ENCODE assay signal across 8 cellular contexts in the genomic region with DNA sequence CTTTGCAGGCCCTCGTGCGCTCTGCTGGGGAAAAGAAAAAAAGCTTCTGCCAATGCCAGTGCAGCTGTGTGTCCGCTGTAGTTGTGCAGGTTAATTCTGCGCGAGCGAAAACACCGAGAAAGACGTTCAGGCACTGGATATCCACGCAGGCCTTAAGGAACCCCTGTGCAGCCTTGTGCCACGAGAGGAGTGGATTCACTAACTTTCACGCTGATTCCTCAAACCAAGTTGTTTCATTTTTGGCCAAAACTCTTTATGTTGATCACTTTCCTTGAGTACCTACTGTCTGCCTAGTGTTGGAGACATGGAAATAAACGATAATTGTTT. TPM values are rescaled to one million over a fixed set of nuclear protein-coding genes. Genes with fewer than 3 reads are reported as not detected.
DNase-seq lines count a peak whose midpoint lies in the region; ATAC-seq and TF ChIP-seq lines count a peak whose summit lies in the region.

No MANE protein-coding gene starts in this region.

- POLR2A ChIA-PET in PC-3 (lab: Charles Lee; ENCODE audit: unreplicated experiment) = interaction anchor here (0.7 kb wide), 2 partner anchors 63 to 139 kb away, joined by 3 to 4 read pairs; no protein-coding TSS in a partner anchor

- no TSS peak for BruUV-seq in PC-3 (replicated peaks; lab: Mats Ljungman, UMichigan)

- peaks cover 51% of the 10 kb centered on the region for H3K79me2 ChIP-seq in PC-3 (ENCODE audit: low read length)

- H3K27me3 ChIP-seq in GM06990 (replicated peaks; ENCODE audit: control insufficient read depth, insufficient read depth, low read length) (no peaks in the 10 kb centered on the region), PC-3 (ENCODE audit: low read length) (no peaks in the 10 kb centered on the region)

- H4K20me1 ChIP-seq in PC-3 (ENCODE audit: low read length) = peaks cover 35% of the 10 kb centered on the region

- peak overlapping the region; percentile 88 for H2AFZ ChIP-seq in PC-3 (ENCODE audit: low read length)

- CTCF ChIA-PET in PC-3 (lab: Charles Lee) = interaction anchor here (0.6 kb wide), 1 partner anchor 545 kb away, joined by 5 read pairs; no protein-coding TSS in a partner anchor

- H3K27ac ChIP-seq in PC-3 (ENCODE audit: low read length) = peak overlapping the region; percentile 65

- no peak for ATAC-seq in PC-3
- ATAC-seq in GM19328 (IDR thresholded peaks at IDR 0.05; ENCODE audit: unreplicated experiment) = no peak
- ATAC-seq in HG03457 (IDR thresholded peaks at IDR 0.05; ENCODE audit: unreplicated experiment) = no peak

- no peaks in the 10 kb centered on the region for H3F3A ChIP-seq in PC-3 (ENCODE audit: low read length, unreplicated experiment)

- H3K36me3 ChIP-seq in GM06990 (ENCODE audit: control insufficient read depth, insufficient read depth, low read length) (no peaks in the 10 kb centered on the region), PC-3 (ENCODE audit: low read depth, low read length) (no peaks in the 10 kb centered on the region)

- intact Hi-C loops in PC-3 (cut with micrococcal nuclease) = loop anchor here (5.0 kb wide), 1 partner anchor 35 kb away; no protein-coding TSS in a partner anchor

- H3K4me3 ChIP-seq in GM06990 (replicated peaks; ENCODE audit: low read depth, low read length) (peak overlapping the region; percentile 69), PC-3 (ENCODE audit: low read length) (peak overlapping the region; percentile 77), fibroblast of the aortic adventitia (ENCODE audit: low read depth, low read length) (peak overlapping the region; percentile 74)

- DNase-seq in GM06990 (ENCODE audit: extremely low read depth, insufficient read length) (peak; percentile 42), PC-3 (no peak), fibroblast of the aortic adventitia (ENCODE audit: low read depth) (no peak), renal cortical epithelial cell (ENCODE audit: low read depth) (peak; percentile 60), COLO668 (lab: John Stamatoyannopoulos, UW; ENCODE audit: unreplicated experiment) (no peak), NCI-H1092 treated with DMSO at 0.1 percent for 48 hours (lab: John Stamatoyannopoulos, UW) (no peak)

- H3K4me2 ChIP-seq in PC-3 (ENCODE audit: low read length) = peak overlapping the region; percentile 84

- H3K9ac ChIP-seq in PC-3 (ENCODE audit: low read length) = peak overlapping the region; percentile 86

- H3K4me1 ChIP-seq in PC-3 (ENCODE audit: insufficient read depth, low read length) = peaks cover 25% of the 10 kb centered on the region

- H3K9me3 ChIP-seq in PC-3 (ENCODE audit: low read length) = no peaks in the 10 kb centered on the region

- H3K9me2 ChIP-seq in PC-3 (replicated peaks; ENCODE audit: low read length) = no peaks in the 10 kb centered on the region

- TF ChIP-seq CTCF in GM06990 (IDR thresholded peaks at IDR 0.05; ENCODE audit: insufficient read depth, low read length, poor library complexity, severe bottlenecking) (no peak), PC-3 (conservative IDR thresholded peaks at IDR 0.05; ENCODE audit: low read depth, low read length) (no peak), fibroblast of the aortic adventitia (IDR thresholded peaks at IDR 0.05; ENCODE audit: insufficient read depth, low read length) (no peak)

RNA-seq across cellular contexts. Expression of a gene that starts 0.6 kb away (rescaled TPM):
- 11.2 and 18.2 TPM in 2 replicates for total RNA-seq in PC-3 (2014; rRNA removed)
- 4.5 and 14.5 TPM in 2 replicates for total RNA-seq in fibroblast of the aortic adventitia (ENCODE audit: low replicate concordance)
- total RNA-seq in renal cortical epithelial cell = 1.0 and 10.6 TPM in 2 replicates

Comparison
In these comparisons a context has a peak if more than half of its experiments do, and no peak if none do; other contexts are left out.
1. DNase-seq: peak in GM06990 (single experiment) and renal cortical epithelial cell (single experiment); none in PC-3 (single experiment), fibroblast of the aortic adventitia (single experiment), COLO668 (single experiment) and NCI-H1092 treated with DMSO at 0.1 percent for 48 hours (single experiment).
2. Peak in every context shown above with its lines, with median percentiles within 50 percentile points of each other: H3K4me3 ChIP-seq.